In the genomic region with DNA sequence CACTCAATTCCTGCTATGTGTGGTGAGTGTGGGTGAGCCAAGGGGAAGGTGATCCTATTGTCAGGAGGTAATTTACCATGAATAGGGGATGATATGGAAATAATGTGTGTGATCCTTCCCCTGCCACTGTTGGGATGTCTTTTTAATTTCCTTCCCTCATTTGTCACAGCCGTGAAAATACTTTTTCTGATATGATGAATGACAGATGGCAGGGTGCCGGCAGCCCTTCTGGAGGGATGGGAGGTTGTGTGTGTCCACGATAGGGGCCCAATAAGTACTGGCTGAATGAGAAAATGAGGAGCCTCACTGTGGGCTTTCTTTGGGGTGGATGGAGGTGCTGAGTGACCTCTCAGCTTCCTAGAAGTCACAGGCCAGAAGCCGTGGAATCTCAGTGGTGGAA, we compare ENCODE assay signal across 33 cellular contexts.
DNase-seq lines count a peak whose midpoint lies in the region; ATAC-seq, FAIRE-seq and TF ChIP-seq lines count a peak whose summit lies in the region.
"Had no signal": no experiment of that assay in that cellular context is flagged by ENCODE, and none has a peak within 500 bp of the region (broad histone marks: within the 10 kb centered on the region; RNA-seq: fewer than 3 reads in every experiment).

No MANE protein-coding gene starts in this region.

- peaks cover 7 to 41% of the 10 kb centered on the region in 2 experiments; a peak in 4 of 5 replicates for H3K4me1 ChIP-seq in K562 (replicated peaks in 1 of 2; ENCODE audit: control insufficient read depth in 2 of 2, insufficient read depth in 2 of 2, low read length in 2 of 2)
- H3K4me1 ChIP-seq: colonic mucosa, esophagus muscularis mucosa, foreskin keratinocyte, right lobe of liver, suprapubic skin, upper lobe of right lung had no signal

- H3K27ac ChIP-seq in K562 (ENCODE audit: extremely low read depth, low read depth, low read length) = no peak overlapping the region
- H3K27ac ChIP-seq: colonic mucosa, esophagus muscularis mucosa, foreskin keratinocyte, right lobe of liver, suprapubic skin, upper lobe of right lung had no signal

- intact Hi-C loops in K562 (cut with micrococcal nuclease) = no loop called here

- H3K79me2 ChIP-seq in K562 (ENCODE audit: control insufficient read depth, insufficient read depth, low read length) = peaks cover 96% of the 10 kb centered on the region

- no peak for ATAC-seq in activated CD8-positive, alpha-beta memory T cell treated with anti-CD3 and anti-CD28 coated beads, Interleukin-2, amount 10 ng/mL, durations not matched to agents 7 days and 5 days
- no peak for ATAC-seq in K562
- no peak for ATAC-seq in HG03025 (IDR thresholded peaks at IDR 0.05; ENCODE audit: low FRiP score, unreplicated experiment)
- ATAC-seq: activated T-cell treated with anti-CD3 and anti-CD28 coated beads, Interleukin-2, amount 50 U/mL, for 4 hours; foreskin keratinocyte; right lobe of liver; SK-N-SH treated with all-trans-retinoic acid at 6 μM for 48 hours; upper lobe of right lung had no signal

- peak; percentile 35 for DNase-seq in activated CD8-positive, alpha-beta memory T cell treated with anti-CD3 and anti-CD28 coated beads for 24 hours
- no peak for DNase-seq in activated CD8-positive, alpha-beta memory T cell treated with anti-CD3 and anti-CD28 coated beads, Interleukin-2, amount 10 ng/mL, durations not matched to agents 7 days and 5 days
- peak in 1 of 4 experiments; percentile 29 for DNase-seq in K562 (ENCODE audit: extremely low read depth in 1 of 4, low spot score in 3 of 4)
- DNase-seq in osteocyte (ENCODE audit: extremely low spot score, unreplicated experiment) = peak; percentile 36
- no peak for DNase-seq in endothelial cell (ENCODE audit: low spot score)
- no peak for DNase-seq in GM19238 (ENCODE audit: insufficient read length, low spot score)
- DNase-seq: ACHN; activated CD4-positive, alpha-beta T cell treated with anti-CD3 and anti-CD28 coated beads, Interleukin-2, amount 50 U/mL, for 48 hours; activated naive CD4-positive, alpha-beta T cell treated with anti-CD3 and anti-CD28 coated beads for 36 hours; activated T-cell treated with anti-CD3 and anti-CD28 coated beads, Interleukin-2, amount 50 U/mL, for 4 hours; anterior cingulate cortex; Calu3; colonic mucosa; DND-41; endodermal cell; foreskin keratinocyte; HCEC 1CT; MG63; NCI-H1417 treated with DMSO at 0.1 percent for 48 hours; NCI-H446; OCI-M1; right lobe of liver; stimulated activated CD4-positive, alpha-beta T cell treated with anti-CD3 and anti-CD28 coated beads, Interleukin-2, amount 100 ng/mL, for 48 hours; T-helper 9 cell; upper lobe of right lung had no signal

- H3K36me3 Mint-ChIP-seq in activated CD8-positive, alpha-beta memory T cell treated with anti-CD3 and anti-CD28 coated beads, Interleukin-2, amount 10 ng/mL, durations not matched to agents 7 days and 5 days = peaks cover 6% of the 10 kb centered on the region
- H3K36me3 Mint-ChIP-seq in IgD-negative memory B cell (peaks cover 9% of the 10 kb centered on the region), osteocyte (ENCODE audit: unreplicated experiment) (no peaks in the 10 kb centered on the region), endothelial cell (ENCODE audit: low read depth, unreplicated experiment) (no peaks in the 10 kb centered on the region)

- H3K4me3 ChIP-seq in K562 = no peak overlapping the region
- H3K4me3 ChIP-seq: colonic mucosa, esophagus muscularis mucosa, lung, MG63, right lobe of liver, suprapubic skin, upper lobe of right lung had no signal

- H3K36me3 ChIP-seq in K562 (ENCODE audit: control insufficient read depth, insufficient read depth, low read length) = peaks cover 38% of the 10 kb centered on the region; the same call in 2 of the 3 replicates
- H3K36me3 ChIP-seq: colonic mucosa, esophagus muscularis mucosa, MG63, right lobe of liver, suprapubic skin, upper lobe of right lung had no signal

- no peaks in the 10 kb centered on the region for H3K27me3 Mint-ChIP-seq in activated CD8-positive, alpha-beta memory T cell treated with anti-CD3 and anti-CD28 coated beads, Interleukin-2, amount 10 ng/mL, durations not matched to agents 7 days and 5 days
- H3K27me3 Mint-ChIP-seq in IgD-negative memory B cell = no peaks in the 10 kb centered on the region
- H3K27me3 Mint-ChIP-seq in osteocyte (ENCODE audit: unreplicated experiment) = no peaks in the 10 kb centered on the region
- no peaks in the 10 kb centered on the region for H3K27me3 Mint-ChIP-seq in endothelial cell (ENCODE audit: unreplicated experiment)

- H3K9me3 ChIP-seq in K562 (replicated peaks; ENCODE audit: control insufficient read depth, insufficient read depth, low read depth, low read length) = no peaks in the 10 kb centered on the region
- H3K9me3 ChIP-seq: colonic mucosa, esophagus muscularis mucosa, MG63, right lobe of liver, suprapubic skin, upper lobe of right lung had no signal

- H4K20me1 ChIP-seq in K562 (replicated peaks; ENCODE audit: control insufficient read depth, insufficient read depth, low read length) = peaks cover 16% of the 10 kb centered on the region

- in situ Hi-C loops in K562 (cut with MboI) = no loop called here

- H2AFZ ChIP-seq in K562 (ENCODE audit: low read depth, low read length) = no peak overlapping the region

- H3K9me3 Mint-ChIP-seq in activated CD8-positive, alpha-beta memory T cell treated with anti-CD3 and anti-CD28 coated beads, Interleukin-2, amount 10 ng/mL, durations not matched to agents 7 days and 5 days (ENCODE audit: low read depth) = no peaks in the 10 kb centered on the region
- H3K9me3 Mint-ChIP-seq in IgD-negative memory B cell (no peaks in the 10 kb centered on the region), osteocyte (ENCODE audit: unreplicated experiment) (no peaks in the 10 kb centered on the region), endothelial cell (ENCODE audit: unreplicated experiment) (no peaks in the 10 kb centered on the region)
- H3K9me3 Mint-ChIP-seq: activated naive CD4-positive, alpha-beta T cell treated with anti-CD3 and anti-CD28 coated beads for 36 hours; activated T-cell treated with anti-CD3 and anti-CD28 coated beads, Interleukin-2, amount 50 U/mL, for 4 hours; endodermal cell had no signal

- H3K27ac Mint-ChIP-seq in activated CD8-positive, alpha-beta memory T cell treated with anti-CD3 and anti-CD28 coated beads, Interleukin-2, amount 10 ng/mL, durations not matched to agents 7 days and 5 days = no peak overlapping the region
- H3K27ac Mint-ChIP-seq in IgD-negative memory B cell (peak overlapping the region; percentile 28 to 89 (median 69)), osteocyte (ENCODE audit: unreplicated experiment) (no peak overlapping the region), endothelial cell (ENCODE audit: unreplicated experiment) (no peak overlapping the region)
- H3K27ac Mint-ChIP-seq: activated naive CD4-positive, alpha-beta T cell treated with anti-CD3 and anti-CD28 coated beads for 36 hours; endodermal cell had no signal

- H3K4me1 Mint-ChIP-seq in activated CD8-positive, alpha-beta memory T cell treated with anti-CD3 and anti-CD28 coated beads, Interleukin-2, amount 10 ng/mL, durations not matched to agents 7 days and 5 days = peaks cover 37% of the 10 kb centered on the region
- peaks cover 53 to 80% (median 68%) of the 10 kb centered on the region in 3 donors for H3K4me1 Mint-ChIP-seq in IgD-negative memory B cell
- H3K4me1 Mint-ChIP-seq in osteocyte (ENCODE audit: unreplicated experiment) = no peaks in the 10 kb centered on the region
- peaks cover 2% of the 10 kb centered on the region for H3K4me1 Mint-ChIP-seq in endothelial cell (ENCODE audit: unreplicated experiment)
- H3K4me1 Mint-ChIP-seq: endodermal cell had no signal

- POLR2A ChIA-PET in K562 (lab: Yijun Ruan, JAX) = no interaction called here

- no peak for TF ChIP-seq POLR2A in K562 (conservative IDR thresholded peaks at IDR 0.05)

- no peaks in the 10 kb centered on the region for H3K27me3 ChIP-seq in K562 (ENCODE audit: control insufficient read depth in 2 of 2, insufficient read depth in 2 of 2, low read length in 2 of 2)
- H3K27me3 ChIP-seq: colonic mucosa, esophagus muscularis mucosa, foreskin keratinocyte, MG63, right lobe of liver, suprapubic skin, upper lobe of right lung had no signal

- no peak for TF ChIP-seq RAD21 in K562 (CRISPR knock-in tag; conservative IDR thresholded peaks at IDR 0.05 in 1 of 2, IDR thresholded peaks at IDR 0.05 in 1 of 2)

- WGBS in K562 (ENCODE audit: insufficient coverage, low coverage, missing lambda C conversion rate) = 48% methylated on average over 4 of the region's 4 CpGs

- no peak for TF ChIP-seq EP300 in K562 (IDR thresholded peaks at IDR 0.05; ENCODE audit: low read length)

- no peak overlapping the region for H3K4me3 Mint-ChIP-seq in activated CD8-positive, alpha-beta memory T cell treated with anti-CD3 and anti-CD28 coated beads, Interleukin-2, amount 10 ng/mL, durations not matched to agents 7 days and 5 days
- H3K4me3 Mint-ChIP-seq in IgD-negative memory B cell (peak overlapping the region in 3 of 4 donors; percentile 31 to 72 (median 65)), osteocyte (ENCODE audit: unreplicated experiment) (no peak overlapping the region), endothelial cell (ENCODE audit: unreplicated experiment) (no peak overlapping the region)
- H3K4me3 Mint-ChIP-seq: activated naive CD4-positive, alpha-beta T cell treated with anti-CD3 and anti-CD28 coated beads for 36 hours; activated T-cell treated with anti-CD3 and anti-CD28 coated beads, Interleukin-2, amount 50 U/mL, for 4 hours; endodermal cell had no signal

- H3K9ac ChIP-seq in K562 (ENCODE audit: insufficient read depth in 1 of 2, low read depth in 2 of 2, low read length in 2 of 2) = peak overlapping the region in 1 of 2 experiments; percentile 44; a peak in 1 of 4 replicates

- BruUV-seq in K562 (replicated peaks; lab: Mats Ljungman, UMichigan) = no TSS peak

- peaks cover 3% of the 10 kb centered on the region for H3K9me1 ChIP-seq in K562 (ENCODE audit: control insufficient read depth, insufficient read depth, low read length)

- CTCF ChIA-PET in activated CD8-positive, alpha-beta memory T cell treated with anti-CD3 and anti-CD28 coated beads, Interleukin-2, amount 10 ng/mL, durations not matched to agents 7 days and 5 days (lab: Charles Lee) = no interaction called here
- CTCF ChIA-PET in K562 (lab: Yijun Ruan, JAX; ENCODE audit: low intra/inter-chr PET ratio) = no interaction called here

- TF ChIP-seq CTCF in K562 (IDR thresholded peaks at IDR 0.05 in 2 of 3, conservative IDR thresholded peaks at IDR 0.05 in 1 of 3; ENCODE audit: insufficient read depth in 2 of 3, low read depth in 1 of 3, low read length in 3 of 3) (no peak), osteocyte (IDR thresholded peaks at IDR 0.05) (no peak), endothelial cell (IDR thresholded peaks at IDR 0.05; ENCODE audit: unreplicated experiment) (no peak)

- no peak overlapping the region for H3K4me2 ChIP-seq in K562 (ENCODE audit: insufficient read depth, low read length)

- no peak for FAIRE-seq in K562 (lab: Jason Lieb, UNC)
- FAIRE-seq: bronchial epithelial cell, GM18507 had no signal

TF ChIP-seq in K562, 482 proteins besides CTCF, POLR2A, EP300 and RAD21 (continues in another document):
- TF ChIP-seq MEIS2 (IDR thresholded peaks at IDR 0.05; ENCODE audit: partially characterized antibody) = peak; percentile 70

Comparison
In these comparisons a context has a peak if more than half of its experiments do, and no peak if none do; other contexts are left out.
1. DNase-seq: peak in activated CD8-positive, alpha-beta memory T cell treated with anti-CD3 and anti-CD28 coated beads for 24 hours (single experiment) and osteocyte (single experiment); none in activated CD8-positive, alpha-beta memory T cell treated with anti-CD3 and anti-CD28 coated beads, Interleukin-2, amount 10 ng/mL, durations not matched to agents 7 days and 5 days (single experiment), endothelial cell (single experiment) and GM19238 (single experiment).
2. H3K27ac Mint-ChIP-seq: peak in IgD-negative memory B cell (3 of 3); none in activated CD8-positive, alpha-beta memory T cell treated with anti-CD3 and anti-CD28 coated beads, Interleukin-2, amount 10 ng/mL, durations not matched to agents 7 days and 5 days (single experiment), osteocyte (single experiment) and endothelial cell (single experiment).
3. H3K4me3 Mint-ChIP-seq: peak in IgD-negative memory B cell (3 of 4); none in activated CD8-positive, alpha-beta memory T cell treated with anti-CD3 and anti-CD28 coated beads, Interleukin-2, amount 10 ng/mL, durations not matched to agents 7 days and 5 days (single experiment), osteocyte (single experiment) and endothelial cell (single experiment).